ENCODE assay signal across 1 cellular context in genomic region chr9:128771745-128772519, GRCh38.
TF ChIP-seq lines count a peak whose summit lies in the region.

Gene ZER1 (minus strand): TSS chr9:128771927. CDS start chr9:128755565, 16,362 bp downstream.

TF ChIP-seq in H1, 55 proteins besides CTCF, POLR2A, EP300 and RAD21:
- TF ChIP-seq TAF1 (IDR thresholded peaks at IDR 0.05; ENCODE audit: low read depth, low read length) (peak; percentile 75), FOSL1 (IDR thresholded peaks at IDR 0.05; ENCODE audit: insufficient read depth, low read depth, low read length) (no peak), HDAC6 (IDR thresholded peaks at IDR 0.05; ENCODE audit: low read depth, low read length) (no peak), RFX5 (IDR thresholded peaks at IDR 0.05; ENCODE audit: borderline replicate concordance, low read depth, low read length) (0 out of 2 replicates have a peak, but pooled peaks have one; percentile 44), GTF2F1 (IDR thresholded peaks at IDR 0.05; ENCODE audit: borderline replicate concordance, low read depth, low read length) (0 out of 2 replicates have a peak, but pooled peaks have one; percentile 38), PHF8 (conservative IDR thresholded peaks at IDR 0.05; ENCODE audit: low read depth, low read length) (peak; percentile 59; the same call in 1 of the 2 replicates), CHD7 (IDR thresholded peaks at IDR 0.05; ENCODE audit: insufficient replicate concordance, low read length) (no peak), CHD1 (IDR thresholded peaks at IDR 0.05; ENCODE audit: low read depth, low read length) (no peak), TEAD4 (IDR thresholded peaks at IDR 0.05; ENCODE audit: low read depth, low read length) (no peak), ATF3 (IDR thresholded peaks at IDR 0.05; ENCODE audit: insufficient read depth, low read depth, low read length) (no peak), BRCA1 (IDR thresholded peaks at IDR 0.05; ENCODE audit: low read depth, low read length) (no peak), GABPA (IDR thresholded peaks at IDR 0.05; ENCODE audit: borderline replicate concordance, insufficient read depth, low read length) (peak; percentile 94), TAF7 (optimal IDR thresholded peaks at IDR 0.05; ENCODE audit: borderline replicate concordance, low read depth, low read length) (no peak), BCL11A (IDR thresholded peaks at IDR 0.05; ENCODE audit: low read depth in 2 of 2, low read length in 2 of 2) (no peak), HDAC2 (IDR thresholded peaks at IDR 0.05; ENCODE audit: borderline replicate concordance in 1 of 2, low read depth in 2 of 2, low read length in 2 of 2) (no peak; a peak in 1 of 4 replicates), ASH2L (IDR thresholded peaks at IDR 0.05; ENCODE audit: low read length) (peak; percentile 77), CEBPB (IDR thresholded peaks at IDR 0.05; ENCODE audit: low read depth, low read length) (no peak), POLR2AphosphoS5 (IDR thresholded peaks at IDR 0.05; ENCODE audit: low read depth, low read length) (no peak), NANOG (IDR thresholded peaks at IDR 0.05; ENCODE audit: insufficient read depth, low read depth, low read length, poor library complexity, severe bottlenecking) (no peak), TCF12 (IDR thresholded peaks at IDR 0.05; ENCODE audit: low read depth, low read length) (no peak), RXRA (IDR thresholded peaks at IDR 0.05; ENCODE audit: insufficient read depth, low read depth, low read length) (no peak), MAX (IDR thresholded peaks at IDR 0.05) (peak; percentile 48; the same call in 1 of the 2 replicates), SIRT6 (IDR thresholded peaks at IDR 0.05; ENCODE audit: low read length) (no peak), SP1 (IDR thresholded peaks at IDR 0.05; ENCODE audit: low read depth, low read length) (peak; percentile 64), E2F6 (IDR thresholded peaks at IDR 0.05) (no peak), SP2 (IDR thresholded peaks at IDR 0.05; ENCODE audit: low read length) (no peak), BACH1 (IDR thresholded peaks at IDR 0.05; ENCODE audit: low read length) (peak; percentile 38; the same call in 1 of the 2 replicates), RBBP5 (IDR thresholded peaks at IDR 0.05; ENCODE audit: borderline replicate concordance, low read depth, low read length) (peak; percentile 85; the same call in 1 of the 2 replicates), EGR1 (IDR thresholded peaks at IDR 0.05; ENCODE audit: borderline replicate concordance, low read depth, low read length) (no peak), KDM5A (IDR thresholded peaks at IDR 0.05; ENCODE audit: low read length) (0 out of 2 replicates have a peak, but pooled peaks have one; percentile 63), KDM1A (IDR thresholded peaks at IDR 0.05; ENCODE audit: borderline replicate concordance, low read length) (0 out of 2 replicates have a peak, but pooled peaks have one; percentile 11), POU5F1 (IDR thresholded peaks at IDR 0.05; ENCODE audit: low read depth, low read length) (no peak), JUN (IDR thresholded peaks at IDR 0.05; ENCODE audit: low read depth, low read length) (peak; percentile 27; the same call in 1 of the 2 replicates), SIN3A (conservative IDR thresholded peaks at IDR 0.05 in 1 of 2, IDR thresholded peaks at IDR 0.05 in 1 of 2; ENCODE audit: low read depth in 1 of 2, low read length in 2 of 2) (peak; percentile 68 to 71; a peak in 2 of 4 replicates), CTBP2 (IDR thresholded peaks at IDR 0.05; ENCODE audit: borderline replicate concordance, insufficient read depth, insufficient read length, low read length) (no peak), CBX5 (IDR thresholded peaks at IDR 0.05; ENCODE audit: low read depth, low read length) (no peak), SRF (IDR thresholded peaks at IDR 0.05; ENCODE audit: low read depth, low read length) (peak; percentile 40), RNF2 (IDR thresholded peaks at IDR 0.05; ENCODE audit: borderline replicate concordance, low read depth, low read length, missing control alignments, poor library complexity, severe bottlenecking) (no peak), CBX8 (IDR thresholded peaks at IDR 0.05; ENCODE audit: borderline replicate concordance, low read depth, low read length) (no peak), NRF1 (IDR thresholded peaks at IDR 0.05; ENCODE audit: low read depth, low read length) (no peak), YY1 (IDR thresholded peaks at IDR 0.05; ENCODE audit: low read depth, low read length) (peak; percentile 61; the same call in 1 of the 2 replicates), SIX5 (IDR thresholded peaks at IDR 0.05; ENCODE audit: low read depth, low read length) (peak; percentile 12; the same call in 1 of the 2 replicates), SUZ12 (IDR thresholded peaks at IDR 0.05; ENCODE audit: low read length) (no peak), SAP30 (IDR thresholded peaks at IDR 0.05; ENCODE audit: insufficient read depth, insufficient replicate concordance, low read length) (no peak), MAFK (IDR thresholded peaks at IDR 0.05; ENCODE audit: low read depth, low read length) (no peak), TBP (IDR thresholded peaks at IDR 0.05; ENCODE audit: low read depth, low read length) (peak; percentile 82), EZH2 (IDR thresholded peaks at IDR 0.05; ENCODE audit: low read depth, low read length, severe bottlenecking) (no peak), ATF2 (IDR thresholded peaks at IDR 0.05; ENCODE audit: low read length) (no peak), JUND (IDR thresholded peaks at IDR 0.05; ENCODE audit: low read length) (peak; percentile 48; the same call in 1 of the 2 replicates), SP4 (IDR thresholded peaks at IDR 0.05; ENCODE audit: low read length) (0 out of 2 replicates have a peak, but pooled peaks have one; percentile 42), KDM4A (IDR thresholded peaks at IDR 0.05; ENCODE audit: low read depth, low read length, severe bottlenecking) (peak; percentile 60), CHD2 (IDR thresholded peaks at IDR 0.05; ENCODE audit: low read length) (no peak), ZNF274 (IDR thresholded peaks at IDR 0.05; ENCODE audit: borderline replicate concordance, extremely low read depth, low read length) (no peak), CREB1 (IDR thresholded peaks at IDR 0.05) (peak; percentile 89), USF2 (IDR thresholded peaks at IDR 0.05; ENCODE audit: low read length) (no peak)
